1 cellular context compared by ENCODE assay signal in genomic region chr6:33677689-33678088, GRCh38.
TF ChIP-seq lines count a peak whose summit lies in the region.

No MANE protein-coding gene starts in this region.

TF ChIP-seq in H1, 55 proteins besides CTCF, POLR2A, EP300 and RAD21:
- TF ChIP-seq ATF3 (IDR thresholded peaks at IDR 0.05; ENCODE audit: insufficient read depth, low read depth, low read length) (no peak), ATF2 (IDR thresholded peaks at IDR 0.05; ENCODE audit: low read length) (no peak), MAX (IDR thresholded peaks at IDR 0.05) (no peak), EGR1 (IDR thresholded peaks at IDR 0.05; ENCODE audit: borderline replicate concordance, low read depth, low read length) (no peak), FOSL1 (IDR thresholded peaks at IDR 0.05; ENCODE audit: insufficient read depth, low read depth, low read length) (no peak), JUN (IDR thresholded peaks at IDR 0.05; ENCODE audit: low read depth, low read length) (no peak), YY1 (IDR thresholded peaks at IDR 0.05; ENCODE audit: low read depth, low read length) (no peak)
